Comparison of ENCODE assay signal across 10 cellular contexts in the genomic region with DNA sequence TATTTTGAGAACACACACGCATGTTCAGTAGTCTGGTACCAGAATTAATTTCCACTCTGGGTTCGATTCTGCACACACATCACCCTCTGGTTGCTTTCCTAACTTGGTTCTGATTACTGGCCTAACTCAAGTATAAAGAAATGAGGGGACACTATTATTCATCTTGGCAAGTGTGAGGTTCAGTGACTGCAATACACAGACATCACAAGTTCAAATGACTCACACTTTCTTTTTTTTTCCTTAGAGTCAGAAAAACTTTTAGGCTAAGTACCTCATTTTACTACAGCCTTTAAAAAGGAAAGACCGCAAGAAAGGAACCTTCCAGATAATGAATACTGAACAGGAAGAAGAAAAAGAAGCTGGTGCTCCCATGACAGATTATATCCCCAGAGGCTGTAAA. TPM values are rescaled to one million over a fixed set of nuclear protein-coding genes. Genes with fewer than 3 reads are reported as not detected.
DNase-seq lines count a peak whose midpoint lies in the region; ATAC-seq and TF ChIP-seq lines count a peak whose summit lies in the region.
"Had no signal": no experiment of that assay in that cellular context is flagged by ENCODE, and none has a peak within 500 bp of the region (broad histone marks: within the 10 kb centered on the region; RNA-seq: fewer than 3 reads in every experiment).

No MANE protein-coding gene starts in this region.

- H3K4me1 ChIP-seq in vagina, result peaks cover 47% of the 10 kb centered on the region

- H3K27me3 Mint-ChIP-seq in natural killer cell (ENCODE audit: low read depth in 2 of 2) (no peaks in the 10 kb centered on the region), glutamatergic neuron (ENCODE audit: unreplicated experiment) (no peaks in the 10 kb centered on the region)
- peaks cover 0 to 2% of the 10 kb centered on the region in 2 donors for H3K27me3 Mint-ChIP-seq in natural killer cell treated with Interleukin-12 subunit alpha and Interleukin-12 subunit beta and Interleukin-15 and Interleukin-18, amount 100 ng/mL, for 72 hours

- in situ Hi-C loops in brain microvascular endothelial cell (cut with HindIII; ENCODE audit: low pct_ligation_motif_present, low sequenced_read_pairs), result no loop called here

- H3K4me3 Mint-ChIP-seq in natural killer cell (no peak overlapping the region), glutamatergic neuron (ENCODE audit: unreplicated experiment) (no peak overlapping the region)
- H3K4me3 Mint-ChIP-seq in natural killer cell treated with Interleukin-12 subunit alpha and Interleukin-12 subunit beta and Interleukin-15 and Interleukin-18, amount 100 ng/mL, for 72 hours, result no peak overlapping the region

- peak overlapping the region; percentile 51 to 72 for H3K27ac Mint-ChIP-seq in natural killer cell
- peak overlapping the region in 1 of 2 donors; percentile 71 for H3K27ac Mint-ChIP-seq in natural killer cell treated with Interleukin-12 subunit alpha and Interleukin-12 subunit beta and Interleukin-15 and Interleukin-18, amount 100 ng/mL, for 72 hours
- no peak overlapping the region for H3K27ac Mint-ChIP-seq in glutamatergic neuron (ENCODE audit: unreplicated experiment)

- H3K36me3 ChIP-seq in brain microvascular endothelial cell (replicated peaks), result peaks cover 24% of the 10 kb centered on the region
- no peaks in the 10 kb centered on the region for H3K36me3 ChIP-seq in vagina

- H3K36me3 Mint-ChIP-seq in natural killer cell (no peaks in the 10 kb centered on the region), glutamatergic neuron (ENCODE audit: unreplicated experiment) (no peaks in the 10 kb centered on the region)
- H3K36me3 Mint-ChIP-seq in natural killer cell treated with Interleukin-12 subunit alpha and Interleukin-12 subunit beta and Interleukin-15 and Interleukin-18, amount 100 ng/mL, for 72 hours, result no peaks in the 10 kb centered on the region

- H3K4me3 ChIP-seq in brain microvascular endothelial cell (ENCODE audit: low read depth, low read length), result no peak overlapping the region
- H3K4me3 ChIP-seq in vagina, result no peak overlapping the region

- no peaks in the 10 kb centered on the region for H3K27me3 ChIP-seq in brain microvascular endothelial cell (replicated peaks)
- no peaks in the 10 kb centered on the region for H3K27me3 ChIP-seq in vagina

- ATAC-seq in natural killer cell (no peak), GM21367 (IDR thresholded peaks at IDR 0.05; ENCODE audit: unreplicated experiment) (no peak)
- no peak for ATAC-seq in natural killer cell treated with Interleukin-12 subunit alpha and Interleukin-12 subunit beta and Interleukin-15 and Interleukin-18, amount 100 ng/mL, for 72 hours

- intact Hi-C loops in natural killer cell (cut with micrococcal nuclease), result no loop called here
- intact Hi-C loops in vagina (cut with DNase I), result no loop called here

- no peak for TF ChIP-seq CTCF in natural killer cell (IDR thresholded peaks at IDR 0.05)
- no peak for TF ChIP-seq CTCF in brain microvascular endothelial cell (IDR thresholded peaks at IDR 0.05; ENCODE audit: low read depth, low read length, missing control alignments)
- no peak for TF ChIP-seq CTCF in vagina (IDR thresholded peaks at IDR 0.05)
- TF ChIP-seq CTCF in glutamatergic neuron (IDR thresholded peaks at IDR 0.05; ENCODE audit: partially characterized antibody, unreplicated experiment), result no peak

- DNase-seq in natural killer cell, result no peak
- no peak for DNase-seq in natural killer cell treated with Interleukin-12 subunit alpha and Interleukin-12 subunit beta and Interleukin-15 and Interleukin-18, amount 100 ng/mL, for 72 hours (ENCODE audit: low spot score)
- peak; percentile 55 for DNase-seq in brain microvascular endothelial cell
- DNase-seq in medulla oblongata (ENCODE audit: extremely low spot score), result peak; percentile 79
- no peak for DNase-seq in vagina (ENCODE audit: extremely low spot score in 2 of 2)
- no peak for DNase-seq in stimulated activated CD4-positive, alpha-beta T cell treated with anti-CD3 and anti-CD28 coated beads, Interleukin-4, amount 100 ng/mL, for 4 hours
- DNase-seq in glutamatergic neuron, result no peak
- DNase-seq: small intestine had no signal

- H3K27ac ChIP-seq in brain microvascular endothelial cell (peak overlapping the region; percentile 86), vagina (peak overlapping the region; percentile 91)
- H3K27ac ChIP-seq: KMS-11 had no signal

- no peaks in the 10 kb centered on the region for H3K9me3 ChIP-seq in vagina

- H3K9me3 Mint-ChIP-seq in natural killer cell, result no peaks in the 10 kb centered on the region
- H3K9me3 Mint-ChIP-seq in natural killer cell treated with Interleukin-12 subunit alpha and Interleukin-12 subunit beta and Interleukin-15 and Interleukin-18, amount 100 ng/mL, for 72 hours, result no peaks in the 10 kb centered on the region
- H3K9me3 Mint-ChIP-seq in glutamatergic neuron (ENCODE audit: unreplicated experiment), result no peaks in the 10 kb centered on the region

- H3K4me1 Mint-ChIP-seq in natural killer cell (peaks cover 18 to 19% of the 10 kb centered on the region in 2 donors), glutamatergic neuron (ENCODE audit: low read depth, unreplicated experiment) (no peaks in the 10 kb centered on the region)
- peaks cover 9 to 15% of the 10 kb centered on the region in 2 donors for H3K4me1 Mint-ChIP-seq in natural killer cell treated with Interleukin-12 subunit alpha and Interleukin-12 subunit beta and Interleukin-15 and Interleukin-18, amount 100 ng/mL, for 72 hours (ENCODE audit: low read depth in 2 of 2)

- TF ChIP-seq POLR2A in vagina (IDR thresholded peaks at IDR 0.05), result no peak

RNA-seq across cellular contexts. Expression of gene LDHAL6B, which starts 37.3 kb away (rescaled TPM):
- not detected for total RNA-seq in natural killer cell
- total RNA-seq in natural killer cell treated with Interleukin-12 subunit alpha and Interleukin-12 subunit beta and Interleukin-15 and Interleukin-18, amount 100 ng/mL, for 72 hours, result not detected
- not detected for total RNA-seq in vagina
- total RNA-seq in glutamatergic neuron (ENCODE audit: unreplicated experiment), result not detected

Comparison
In these comparisons a context has a peak if more than half of its experiments do, and no peak if none do; other contexts are left out.
1. DNase-seq: peak in brain microvascular endothelial cell (single experiment) and medulla oblongata (single experiment); none in natural killer cell (single experiment), natural killer cell treated with Interleukin-12 subunit alpha and Interleukin-12 subunit beta and Interleukin-15 and Interleukin-18, amount 100 ng/mL, for 72 hours (single experiment), vagina (0 of 2), stimulated activated CD4-positive, alpha-beta T cell treated with anti-CD3 and anti-CD28 coated beads, Interleukin-4, amount 100 ng/mL, for 4 hours (0 of 2) and glutamatergic neuron (single experiment).